1 cellular context compared by ENCODE assay signal in genomic region chr16:77434365-77435239, GRCh38.
TF ChIP-seq lines count a peak whose summit lies in the region.

Gene ADAMTS18 (minus strand): TSS chr16:77435034. CDS start chr16:77434695, 339 bp downstream.

TF ChIP-seq in SK-N-SH, 30 proteins besides CTCF, POLR2A, EP300 and RAD21 (continued from another document):
- no peak for TF ChIP-seq USF1 (IDR thresholded peaks at IDR 0.05; ENCODE audit: borderline replicate concordance, low read depth)
- no peak for TF ChIP-seq RXRA (IDR thresholded peaks at IDR 0.05; ENCODE audit: borderline replicate concordance, low read depth)
- TF ChIP-seq FOXJ3 (CRISPR knock-in tag; IDR thresholded peaks at IDR 0.05), result no peak
- no peak for TF ChIP-seq PBX3 (IDR thresholded peaks at IDR 0.05)
- no peak for TF ChIP-seq SMC3 (IDR thresholded peaks at IDR 0.05; ENCODE audit: low read depth, low read length)
